ENCODE assay signal across 23 cellular contexts in genomic region chr17:78900816-78901215, GRCh38. TPM values are rescaled to one million over a fixed set of nuclear protein-coding genes. Genes with fewer than 3 reads are reported as not detected.
A peak's percentile ranks its signal among the peaks of the same experiment; 100 is the strongest.
DNase-seq lines count a peak whose midpoint lies in the region; ATAC-seq and TF ChIP-seq lines count a peak whose summit lies in the region.
"Had no signal": no experiment of that assay in that cellular context is flagged by ENCODE, and none has a peak within 500 bp of the region (broad histone marks: within the 10 kb centered on the region; RNA-seq: fewer than 3 reads in every experiment).

No MANE protein-coding gene starts in this region.

- H3K4me1 Mint-ChIP-seq in activated CD4-positive, alpha-beta T cell treated with anti-CD3 and anti-CD28 coated beads for 36 hours: peaks cover 15% of the 10 kb centered on the region

- no peak overlapping the region for H3K9ac ChIP-seq in mesendoderm (ENCODE audit: low read length)

- no peaks in the 10 kb centered on the region for H3K9me3 ChIP-seq in HEK293 (ENCODE audit: control insufficient read depth, insufficient read depth, low read depth, low read length)
- H3K9me3 ChIP-seq: BE2C had no signal

- H3K36me3 ChIP-seq in HEK293 (ENCODE audit: control insufficient read depth in 2 of 2, insufficient read depth in 1 of 2, low read length in 2 of 2) (peaks cover 0 to 4% of the 10 kb centered on the region in 2 experiments; a peak in 1 of 3 replicates), mesendoderm (ENCODE audit: control insufficient read depth, insufficient read depth, low read length) (no peaks in the 10 kb centered on the region)
- H3K36me3 ChIP-seq: BE2C had no signal

- H4K8ac ChIP-seq in mesendoderm (ENCODE audit: low read depth, low read length): no peak overlapping the region

- ATAC-seq in activated CD4-positive, alpha-beta T cell treated with anti-CD3 and anti-CD28 coated beads for 36 hours: no peak

- H3K4ac ChIP-seq in mesendoderm (ENCODE audit: low read depth, low read length): no peak overlapping the region

- no peak overlapping the region for H3K4me3 ChIP-seq in HEK293 (ENCODE audit: low read depth, low read length)
- H3K4me3 ChIP-seq in mesendoderm (ENCODE audit: low read length): no peak overlapping the region

- no peak overlapping the region for H2BK15ac ChIP-seq in mesendoderm (replicated peaks; ENCODE audit: low read depth)

- H3K79me1 ChIP-seq in mesendoderm (ENCODE audit: low read length): peaks cover 6% of the 10 kb centered on the region

- no peak overlapping the region for H2BK120ac ChIP-seq in mesendoderm (ENCODE audit: low read depth, low read length)

- no peaks in the 10 kb centered on the region for H3K27me3 ChIP-seq in mesendoderm (ENCODE audit: insufficient read depth, low read length, poor library complexity)
- H3K27me3 ChIP-seq: BE2C had no signal

- H3K18ac ChIP-seq in mesendoderm (ENCODE audit: low read length): no peak overlapping the region

- H3K79me2 ChIP-seq in mesendoderm (ENCODE audit: control insufficient read depth, insufficient read depth, low read length): no peaks in the 10 kb centered on the region

- H3K9me3 Mint-ChIP-seq in activated CD4-positive, alpha-beta T cell treated with anti-CD3 and anti-CD28 coated beads for 36 hours (ENCODE audit: low read depth): no peaks in the 10 kb centered on the region
- H3K9me3 Mint-ChIP-seq: CD14-positive monocyte had no signal

- no peak overlapping the region for H3K27ac Mint-ChIP-seq in activated CD4-positive, alpha-beta T cell treated with anti-CD3 and anti-CD28 coated beads for 36 hours

- POLR2A ChIA-PET in HEK293 (lab: Yijun Ruan, JAX): no interaction called here
- POLR2A ChIA-PET in activated CD4-positive, alpha-beta T cell treated with anti-CD3 and anti-CD28 coated beads for 36 hours (lab: Charles Lee): no interaction called here

- CTCF ChIA-PET in HEK293 (lab: Yijun Ruan, JAX): interaction anchor here (0.6 to 1.3 kb wide), 2 partner anchors 52 to 59 kb away, joined by 3 to 5 read pairs; no protein-coding TSS in a partner anchor
- CTCF ChIA-PET in activated CD4-positive, alpha-beta T cell treated with anti-CD3 and anti-CD28 coated beads for 36 hours (lab: Charles Lee): interaction anchor here (0.6 to 1.3 kb wide), 2 partner anchors 70 to 846 kb away, joined by 3 read pairs; no protein-coding TSS in a partner anchor

- DNase-seq in mesendoderm (no peak), Ammon's horn (ENCODE audit: low spot score) (no peak), NCI-H2171 treated with DMSO at 0.1 percent for 48 hours (lab: John Stamatoyannopoulos, UW) (no peak), OCI-M2 (lab: John Stamatoyannopoulos, UW; ENCODE audit: unreplicated experiment) (no peak)
- DNase-seq in activated CD4-positive, alpha-beta T cell treated with anti-CD3 and anti-CD28 coated beads for 36 hours: no peak
- DNase-seq: BE2C; DMS153; DND-41; Karpas-422; NCI-H1092 treated with DMSO at 0.1 percent for 48 hours; NCI-H1436; NCI-H187; NCI-H2081 treated with DMSO at 0.1 percent for 48 hours; NCI-H2171; NCI-H524 treated with DMSO at 0.1 percent for 48 hours; NCI-H82; NK-92 treated with Interleukin-12 subunit alpha and Interleukin-12 subunit beta, amount 100 ng/mL, for 24 hours; RPMI8226; SHP77 treated with DMSO at 0.1 percent for 48 hours had no signal

- H3K56ac ChIP-seq in mesendoderm (ENCODE audit: low read length): no peak overlapping the region

- no peak for TF ChIP-seq CTCF in HEK293 (tag by site-specific recombination; IDR thresholded peaks at IDR 0.05)

- no peak overlapping the region for H4K5ac ChIP-seq in mesendoderm (ENCODE audit: low read length)

- intact Hi-C loops in activated CD4-positive, alpha-beta T cell treated with anti-CD3 and anti-CD28 coated beads for 36 hours (cut with DNase I, micrococcal nuclease): no loop called here

- H3K36me3 Mint-ChIP-seq in activated CD4-positive, alpha-beta T cell treated with anti-CD3 and anti-CD28 coated beads for 36 hours (ENCODE audit: low read depth): no peaks in the 10 kb centered on the region

- H3K4me2 ChIP-seq in mesendoderm (ENCODE audit: low read length): no peak overlapping the region

- H3K4me3 Mint-ChIP-seq in activated CD4-positive, alpha-beta T cell treated with anti-CD3 and anti-CD28 coated beads for 36 hours: no peak overlapping the region
- H3K4me3 Mint-ChIP-seq: CD14-positive monocyte had no signal

- H3K4me1 ChIP-seq in HEK293 (ENCODE audit: control insufficient read depth, insufficient read depth, low read length): no peaks in the 10 kb centered on the region; the same call in 1 of the 2 replicates
- no peaks in the 10 kb centered on the region for H3K4me1 ChIP-seq in mesendoderm (ENCODE audit: control insufficient read depth, low read depth, low read length)

- peak overlapping the region; percentile 80 for H3K23ac ChIP-seq in mesendoderm (ENCODE audit: low read length)

- H2BK5ac ChIP-seq in mesendoderm (ENCODE audit: low read length): no peak overlapping the region

- no peaks in the 10 kb centered on the region for H3K27me3 Mint-ChIP-seq in activated CD4-positive, alpha-beta T cell treated with anti-CD3 and anti-CD28 coated beads for 36 hours

- no CpG with 5 or more reads among the region's 29 CpGs for WGBS in mesendoderm (ENCODE audit: extremely low coverage, insufficient coverage, low lambda C conversion rate)

- H3K27ac ChIP-seq in HEK293 (ENCODE audit: extremely low read depth, low read depth, low read length) (no peak overlapping the region), cingulate gyrus (ENCODE audit: low read depth, low read length) (peak overlapping the region; percentile 14), mesendoderm (ENCODE audit: low read depth, low read length) (no peak overlapping the region), temporal lobe (ENCODE audit: low read depth, low read length) (peak overlapping the region; percentile 39)

- H2AK5ac ChIP-seq in mesendoderm (ENCODE audit: low read length): no peak overlapping the region

TF ChIP-seq in HEK293, 187 proteins besides CTCF, POLR2A, EP300 and RAD21:
- TF ChIP-seq HIC1 (tag by site-specific recombination; IDR thresholded peaks at IDR 0.05) (0 out of 2 replicates have a peak, but pooled peaks have one; percentile 30), ZNF658 (tag by site-specific recombination; IDR thresholded peaks at IDR 0.05) (no peak)

RNA-seq across cellular contexts. Expression of gene CEP295NL, which starts 2.2 kb away (rescaled TPM):
- 0.06 TPM for polyA plus RNA-seq in mesendoderm (2013, experiment 1 of 2)
- 0.03 TPM for polyA plus RNA-seq in mesendoderm (2013, experiment 2 of 2)
- total RNA-seq in temporal lobe: 1.7 TPM
- total RNA-seq in activated CD4-positive, alpha-beta T cell treated with anti-CD3 and anti-CD28 coated beads for 36 hours: not detected

RNA-seq across cellular contexts. Expression of gene TIMP2, which starts 24.4 kb away (rescaled TPM):
- 25.3 TPM for polyA plus RNA-seq in mesendoderm (2013, experiment 1 of 2)
- 24.9 TPM for polyA plus RNA-seq in mesendoderm (2013, experiment 2 of 2)
- total RNA-seq in temporal lobe: 70.6 TPM
- 1 to 10 TPM; 1.6 to 1.9 TPM for total RNA-seq in activated CD4-positive, alpha-beta T cell treated with anti-CD3 and anti-CD28 coated beads for 36 hours

Comparison
In these comparisons a context has a peak if more than half of its experiments do, and no peak if none do; other contexts are left out.
1. H3K27ac ChIP-seq: peak in cingulate gyrus (single experiment) and temporal lobe (single experiment); none in HEK293 (single experiment) and mesendoderm (single experiment).
2. RNA of gene TIMP2, which starts 24.4 kb away (total RNA-seq): 70.6 TPM in temporal lobe (single experiment); 1.6 to 1.9 TPM in activated CD4-positive, alpha-beta T cell treated with anti-CD3 and anti-CD28 coated beads for 36 hours; every median in the first group is over 10 times any median in the second.